ENCODE assay signal across 1 cellular context in genomic region chr5:172797800-172798199, GRCh38.
TF ChIP-seq lines count a peak whose summit lies in the region.

No MANE protein-coding gene starts in this region.

TF ChIP-seq in K562, 482 proteins besides CTCF, POLR2A, EP300 and RAD21:
- TF ChIP-seq ZBTB40 (IDR thresholded peaks at IDR 0.05): no peak
- no peak for TF ChIP-seq ZBTB40 (CRISPR knock-in tag; IDR thresholded peaks at IDR 0.05)
- TF ChIP-seq MITF (IDR thresholded peaks at IDR 0.05): no peak
- TF ChIP-seq RBBP5 (IDR thresholded peaks at IDR 0.05; ENCODE audit: borderline replicate concordance, insufficient read depth, low read length, poor library complexity, severe bottlenecking): no peak
